Comparison of ENCODE assay signal across 18 cellular contexts in genomic region chr1:64055310-64055709, GRCh38.
DNase-seq lines count a peak whose midpoint lies in the region; ATAC-seq and TF ChIP-seq lines count a peak whose summit lies in the region.
"Had no signal": no experiment of that assay in that cellular context is flagged by ENCODE, and none has a peak within 500 bp of the region (broad histone marks: within the 10 kb centered on the region; RNA-seq: fewer than 3 reads in every experiment).

No MANE protein-coding gene starts in this region.

- no peaks in the 10 kb centered on the region for H3K27me3 ChIP-seq in heart left ventricle
- H3K27me3 ChIP-seq in right cardiac atrium (ENCODE audit: control insufficient read depth, insufficient read depth), result no peaks in the 10 kb centered on the region
- no peaks in the 10 kb centered on the region for H3K27me3 ChIP-seq in esophagus muscularis mucosa
- H3K27me3 ChIP-seq in gastrocnemius medialis, result no peaks in the 10 kb centered on the region
- H3K27me3 ChIP-seq in uterus, result no peaks in the 10 kb centered on the region
- H3K27me3 ChIP-seq: BLaER1 had no signal

- H3K27ac ChIP-seq in heart left ventricle, result peak overlapping the region in 6 of 12 donors; percentile 13 to 60 (median 48)
- H3K27ac ChIP-seq in right cardiac atrium (ENCODE audit: low read length), result no peak overlapping the region
- no peak overlapping the region for H3K27ac ChIP-seq in esophagus muscularis mucosa (replicated peaks in 1 of 4)
- H3K27ac ChIP-seq in gastrocnemius medialis, result peak overlapping the region; percentile 61 to 71 (median 66)
- H3K27ac ChIP-seq in uterus, result no peak overlapping the region
- H3K27ac ChIP-seq: BLaER1, C4-2B, GM23248 had no signal

- H3K27ac Mint-ChIP-seq in activated CD4-positive, alpha-beta T cell treated with anti-CD3 and anti-CD28 coated beads, Interleukin-2, amount 10 ng/mL, durations not matched to agents 7 days and 5 days, result no peak overlapping the region
- H3K27ac Mint-ChIP-seq: CD4-positive, CD25-positive, alpha-beta regulatory T cell; CD8-positive, alpha-beta T cell had no signal

- CTCF ChIA-PET in activated CD4-positive, alpha-beta T cell treated with anti-CD3 and anti-CD28 coated beads, Interleukin-2, amount 10 ng/mL, durations not matched to agents 7 days and 5 days (lab: Charles Lee), result no interaction called here

- no peak for TF ChIP-seq EP300 in esophagus muscularis mucosa (IDR thresholded peaks at IDR 0.05)

- no peaks in the 10 kb centered on the region for H3K36me3 Mint-ChIP-seq in activated CD4-positive, alpha-beta T cell treated with anti-CD3 and anti-CD28 coated beads, Interleukin-2, amount 10 ng/mL, durations not matched to agents 7 days and 5 days (ENCODE audit: low read depth)
- H3K36me3 Mint-ChIP-seq: CD4-positive, CD25-positive, alpha-beta regulatory T cell; CD8-positive, alpha-beta T cell had no signal

- TF ChIP-seq CTCF in heart left ventricle (IDR thresholded peaks at IDR 0.05), result no peak
- no peak for TF ChIP-seq CTCF in esophagus muscularis mucosa (IDR thresholded peaks at IDR 0.05)
- no peak for TF ChIP-seq CTCF in gastrocnemius medialis (IDR thresholded peaks at IDR 0.05 in 4 of 5, conservative IDR thresholded peaks at IDR 0.05 in 1 of 5)
- TF ChIP-seq CTCF in uterus (IDR thresholded peaks at IDR 0.05), result no peak

- peaks cover 0 to 27% (median 7%) of the 10 kb centered on the region in 12 donors for H3K9me3 ChIP-seq in heart left ventricle
- H3K9me3 ChIP-seq in right cardiac atrium (ENCODE audit: control insufficient read depth, low read length), result no peaks in the 10 kb centered on the region
- H3K9me3 ChIP-seq in esophagus muscularis mucosa, result peaks cover 0 to 17% (median 5%) of the 10 kb centered on the region in 4 donors
- H3K9me3 ChIP-seq in gastrocnemius medialis, result no peaks in the 10 kb centered on the region
- peaks cover 0 to 3% of the 10 kb centered on the region in 2 donors for H3K9me3 ChIP-seq in uterus
- H3K9me3 ChIP-seq: Caco-2 had no signal

- POLR2A ChIA-PET in activated CD4-positive, alpha-beta T cell treated with anti-CD3 and anti-CD28 coated beads, Interleukin-2, amount 10 ng/mL, durations not matched to agents 7 days and 5 days (lab: Charles Lee), result no interaction called here

- ATAC-seq in heart left ventricle (peak; percentile 69 to 92 (median 82)), right cardiac atrium (no peak), left ventricle myocardium superior (peak; percentile 85), gastrocnemius medialis (peak; percentile 99)
- ATAC-seq: CD8-positive, alpha-beta T cell had no signal

- no peaks in the 10 kb centered on the region for H3K4me1 Mint-ChIP-seq in activated CD4-positive, alpha-beta T cell treated with anti-CD3 and anti-CD28 coated beads, Interleukin-2, amount 10 ng/mL, durations not matched to agents 7 days and 5 days
- H3K4me1 Mint-ChIP-seq: CD4-positive, CD25-positive, alpha-beta regulatory T cell had no signal

- WGBS in heart left ventricle, 4 donors, result 47 to 59% (median 55%) methylated on average over 2 of the region's 2 CpGs
- WGBS in right cardiac atrium, result 78% methylated on average over 2 of the region's 2 CpGs
- 85% methylated on average over 2 of the region's 2 CpGs for WGBS in esophagus muscularis mucosa

- in situ Hi-C loops in gastrocnemius medialis (cut with MboI; ENCODE audit: low sequenced_read_pairs in 4 of 4), result no loop called here

- peak in 1 of 5 donors; percentile 36 for DNase-seq in heart left ventricle
- no peak for DNase-seq in right cardiac atrium
- peak; percentile 37 for DNase-seq in esophagus muscularis mucosa (ENCODE audit: extremely low spot score)
- DNase-seq in left ventricle myocardium superior, result no peak
- peak; percentile 68 to 74 for DNase-seq in gastrocnemius medialis
- no peak for DNase-seq in activated CD4-positive, alpha-beta T cell treated with anti-CD3 and anti-CD28 coated beads, Interleukin-2, amount 10 ng/mL, durations not matched to agents 7 days and 5 days
- no peak for DNase-seq in NCI-H2081 (lab: John Stamatoyannopoulos, UW)
- DNase-seq in uterus, result no peak
- DNase-seq: Caco-2; CD4-positive, CD25-positive, alpha-beta regulatory T cell; CD8-positive, alpha-beta T cell; DMS153; DND-41; GM23248; H7; HCEC 1CT had no signal

- no peak overlapping the region for H3K4me3 Mint-ChIP-seq in activated CD4-positive, alpha-beta T cell treated with anti-CD3 and anti-CD28 coated beads, Interleukin-2, amount 10 ng/mL, durations not matched to agents 7 days and 5 days
- H3K4me3 Mint-ChIP-seq: CD4-positive, CD25-positive, alpha-beta regulatory T cell; CD8-positive, alpha-beta T cell had no signal

- H3K27me3 Mint-ChIP-seq in activated CD4-positive, alpha-beta T cell treated with anti-CD3 and anti-CD28 coated beads, Interleukin-2, amount 10 ng/mL, durations not matched to agents 7 days and 5 days, result no peaks in the 10 kb centered on the region

- no peak for TF ChIP-seq POLR2A in heart left ventricle (IDR thresholded peaks at IDR 0.05)
- TF ChIP-seq POLR2A in esophagus muscularis mucosa (IDR thresholded peaks at IDR 0.05; ENCODE audit: low read depth), result no peak
- no peak for TF ChIP-seq POLR2A in gastrocnemius medialis (IDR thresholded peaks at IDR 0.05)
- TF ChIP-seq POLR2A in uterus (IDR thresholded peaks at IDR 0.05), result no peak

- H3K36me3 ChIP-seq in heart left ventricle, result no peaks in the 10 kb centered on the region
- H3K36me3 ChIP-seq in esophagus muscularis mucosa, result no peaks in the 10 kb centered on the region
- no peaks in the 10 kb centered on the region for H3K36me3 ChIP-seq in gastrocnemius medialis
- no peaks in the 10 kb centered on the region for H3K36me3 ChIP-seq in uterus
- H3K36me3 ChIP-seq: BLaER1 had no signal

- H3K9me3 Mint-ChIP-seq in activated CD4-positive, alpha-beta T cell treated with anti-CD3 and anti-CD28 coated beads, Interleukin-2, amount 10 ng/mL, durations not matched to agents 7 days and 5 days, result no peaks in the 10 kb centered on the region

- H3K4me3 ChIP-seq in heart left ventricle (no peak overlapping the region), right cardiac atrium (ENCODE audit: low read length) (no peak overlapping the region), esophagus muscularis mucosa (no peak overlapping the region), gastrocnemius medialis (no peak overlapping the region), uterus (no peak overlapping the region)
- H3K4me3 ChIP-seq: BLaER1, GM23248 had no signal

- H3K4me1 ChIP-seq in heart left ventricle (peaks cover 0 to 30% (median 5%) of the 10 kb centered on the region in 12 donors), right cardiac atrium (ENCODE audit: control insufficient read depth, insufficient read depth, low read length) (no peaks in the 10 kb centered on the region), esophagus muscularis mucosa (peaks cover 0 to 3% (median 0%) of the 10 kb centered on the region in 4 donors), gastrocnemius medialis (peaks cover 23 to 24% of the 10 kb centered on the region in 2 donors), uterus (no peaks in the 10 kb centered on the region)

- intact Hi-C loops in heart left ventricle (cut with DNase I), result loop anchor here in 1 of 10 donors (10.0 kb wide), 1 partner anchor 79 kb away; no protein-coding TSS in a partner anchor
- intact Hi-C loops in right cardiac atrium (cut with DNase I), result no loop called here
- intact Hi-C loops in esophagus muscularis mucosa (cut with DNase I), result no loop called here
- intact Hi-C loops in left ventricle myocardium superior (cut with micrococcal nuclease), result no loop called here
- intact Hi-C loops in gastrocnemius medialis (cut with DNase I; ENCODE audit: low total_unique reads), result loop anchor here (2.0 to 10.0 kb wide), 4 partner anchors 15 to 987 kb away; partner anchors contain the start of gene ROR1
- intact Hi-C loops in uterus (cut with DNase I; ENCODE audit: low total_unique reads), result no loop called here

Comparison
In these comparisons a context has a peak if more than half of its experiments do, and no peak if none do; other contexts are left out.
1. ATAC-seq: peak in heart left ventricle (4 of 4), left ventricle myocardium superior (single experiment) and gastrocnemius medialis (2 of 2); none in right cardiac atrium (0 of 2).
2. DNase-seq: peak in esophagus muscularis mucosa (single experiment) and gastrocnemius medialis (2 of 2); none in right cardiac atrium (0 of 3), left ventricle myocardium superior (single experiment), activated CD4-positive, alpha-beta T cell treated with anti-CD3 and anti-CD28 coated beads, Interleukin-2, amount 10 ng/mL, durations not matched to agents 7 days and 5 days (single experiment), NCI-H2081 (0 of 2) and uterus (0 of 2).
3. H3K27ac ChIP-seq: peak in gastrocnemius medialis (4 of 4); none in right cardiac atrium (single experiment), esophagus muscularis mucosa (0 of 4) and uterus (0 of 2).